Comparison of ENCODE assay signal across 17 cellular contexts in the genomic region with DNA sequence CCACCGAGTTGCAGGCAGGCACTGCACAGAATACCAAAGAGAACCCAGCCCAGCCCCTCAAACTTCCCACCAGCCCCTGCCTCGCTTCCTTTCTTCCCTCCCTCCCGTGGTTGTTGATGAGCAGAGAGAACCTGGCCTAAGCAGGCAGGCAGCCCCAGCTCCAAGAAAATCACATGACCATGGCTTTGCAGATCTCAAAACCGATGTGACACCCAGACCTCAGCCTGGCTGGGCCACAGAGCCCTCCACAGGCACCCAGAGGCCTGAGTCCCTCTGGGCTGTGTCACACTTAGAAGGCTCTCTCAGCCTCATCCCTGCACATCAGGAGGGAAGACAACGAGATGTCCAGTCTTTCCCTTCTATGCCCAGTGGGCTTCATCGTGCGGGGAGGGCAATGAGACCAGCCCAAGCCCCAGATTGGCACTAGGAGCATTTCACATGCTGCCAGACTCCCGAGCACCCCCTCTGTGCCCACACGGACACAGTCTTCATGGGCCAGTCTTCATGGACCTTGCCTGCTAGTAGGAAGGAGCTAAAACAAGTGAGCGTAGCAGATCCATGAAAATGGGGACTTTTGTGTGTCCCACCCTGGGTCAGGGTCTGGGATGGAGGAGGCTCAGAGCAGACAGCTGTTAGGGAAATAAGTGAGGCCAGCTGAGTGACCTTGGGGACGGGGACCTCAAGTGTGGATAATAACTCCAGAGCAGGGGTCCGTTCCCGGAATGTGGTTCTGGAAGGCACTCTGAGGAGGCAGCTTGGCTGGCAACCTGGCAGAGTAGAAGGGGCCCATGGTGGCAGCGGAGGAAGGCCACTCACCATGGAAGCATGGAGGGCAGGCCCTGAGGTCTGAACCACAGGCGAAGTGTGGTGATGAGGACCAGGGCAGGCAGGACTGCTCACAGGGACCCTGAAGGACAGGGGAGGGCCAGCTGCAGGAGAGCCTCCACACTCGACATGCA.
DNase-seq lines count a peak whose midpoint lies in the region; ATAC-seq, FAIRE-seq and TF ChIP-seq lines count a peak whose summit lies in the region.
"Had no signal": no experiment of that assay in that cellular context is flagged by ENCODE, and none has a peak within 500 bp of the region (broad histone marks: within the 10 kb centered on the region; RNA-seq: fewer than 3 reads in every experiment).

No MANE protein-coding gene starts in this region.

- in situ Hi-C loops in K562 (cut with MboI), result no loop called here

- H3K27ac ChIP-seq in RWPE2 (ENCODE audit: poor library complexity, severe bottlenecking), result no peak overlapping the region
- H3K27ac ChIP-seq in K562 (ENCODE audit: extremely low read depth, low read depth, low read length), result no peak overlapping the region
- H3K27ac ChIP-seq in kidney (ENCODE audit: low read depth in 2 of 2, low read length in 2 of 2), result no peak overlapping the region
- H3K27ac ChIP-seq: C4-2B had no signal

- TF ChIP-seq CTCF in RWPE2 (IDR thresholded peaks at IDR 0.05; ENCODE audit: poor library complexity, severe bottlenecking) (no peak), K562 (IDR thresholded peaks at IDR 0.05 in 2 of 3, conservative IDR thresholded peaks at IDR 0.05 in 1 of 3; ENCODE audit: insufficient read depth in 2 of 3, low read depth in 1 of 3, low read length in 3 of 3) (no peak), kidney (IDR thresholded peaks at IDR 0.05; ENCODE audit: borderline replicate concordance, extremely low read depth, insufficient read depth) (no peak)

- ATAC-seq in RWPE2 (ENCODE audit: low read depth), result no peak
- no peak for ATAC-seq in K562
- no peak for ATAC-seq in HG02973 (IDR thresholded peaks at IDR 0.05; ENCODE audit: unreplicated experiment)

- H3K4me1 Mint-ChIP-seq in activated naive CD4-positive, alpha-beta T cell treated with anti-CD3 and anti-CD28 coated beads for 36 hours (ENCODE audit: low read depth), result no peaks in the 10 kb centered on the region

- H3K4me3 Mint-ChIP-seq in activated naive CD4-positive, alpha-beta T cell treated with anti-CD3 and anti-CD28 coated beads for 36 hours, result no peak overlapping the region
- H3K4me3 Mint-ChIP-seq: CD4-positive, alpha-beta T cell; H9 had no signal

- H3K27ac Mint-ChIP-seq in activated naive CD4-positive, alpha-beta T cell treated with anti-CD3 and anti-CD28 coated beads for 36 hours, result no peak overlapping the region
- H3K27ac Mint-ChIP-seq: CD4-positive, alpha-beta T cell had no signal

- H3K4me2 ChIP-seq in K562 (ENCODE audit: insufficient read depth, low read length), result no peak overlapping the region

- no peaks in the 10 kb centered on the region for H3K36me3 Mint-ChIP-seq in activated naive CD4-positive, alpha-beta T cell treated with anti-CD3 and anti-CD28 coated beads for 36 hours (ENCODE audit: low read depth)

- H3K4me3 ChIP-seq in RWPE2 (ENCODE audit: severe bottlenecking), result no peak overlapping the region
- no peak overlapping the region for H3K4me3 ChIP-seq in K562
- H3K4me3 ChIP-seq in kidney (ENCODE audit: low read length in 2 of 2), result no peak overlapping the region

- peaks cover 2% of the 10 kb centered on the region for H4K20me1 ChIP-seq in K562 (replicated peaks; ENCODE audit: control insufficient read depth, insufficient read depth, low read length)

- H3K79me2 ChIP-seq in K562 (ENCODE audit: control insufficient read depth, insufficient read depth, low read length), result no peaks in the 10 kb centered on the region

- FAIRE-seq in K562 (lab: Jason Lieb, UNC) (no peak), kidney (lab: Jason Lieb, UNC) (no peak)
- FAIRE-seq: D721Med, G401.6, GM12891, GM19239, H1 had no signal

- H2AFZ ChIP-seq in K562 (ENCODE audit: low read depth, low read length), result no peak overlapping the region

- H3K27me3 ChIP-seq in RWPE2 (ENCODE audit: insufficient read depth, poor library complexity, severe bottlenecking) (no peaks in the 10 kb centered on the region), K562 (ENCODE audit: control insufficient read depth in 2 of 2, insufficient read depth in 2 of 2, low read length in 2 of 2) (peaks cover 16 to 36% of the 10 kb centered on the region in 2 experiments; a peak in 4 of 5 replicates)

- H3K9ac ChIP-seq in K562 (ENCODE audit: insufficient read depth in 1 of 2, low read depth in 2 of 2, low read length in 2 of 2), result no peak overlapping the region
- no peak overlapping the region for H3K9ac ChIP-seq in kidney (ENCODE audit: low read length in 2 of 2)

- 2% methylated on average over 16 of the region's 16 CpGs for WGBS in K562 (ENCODE audit: insufficient coverage, low coverage, missing lambda C conversion rate)

- H3K9me3 ChIP-seq in RWPE2 (ENCODE audit: severe bottlenecking), result no peaks in the 10 kb centered on the region
- no peaks in the 10 kb centered on the region; the same call in 1 of the 2 replicates for H3K9me3 ChIP-seq in K562 (replicated peaks; ENCODE audit: control insufficient read depth, insufficient read depth, low read depth, low read length)
- H3K9me3 ChIP-seq in kidney (ENCODE audit: control insufficient read depth in 1 of 2, low read length in 2 of 2), result no peaks in the 10 kb centered on the region
- H3K9me3 ChIP-seq: Caco-2 had no signal

- no peaks in the 10 kb centered on the region for H3K9me3 Mint-ChIP-seq in activated naive CD4-positive, alpha-beta T cell treated with anti-CD3 and anti-CD28 coated beads for 36 hours
- H3K9me3 Mint-ChIP-seq: CD4-positive, alpha-beta T cell; H9 had no signal

- peak; percentile 38 for DNase-seq in RWPE2 (ENCODE audit: low spot score)
- no peak for DNase-seq in K562 (ENCODE audit: extremely low read depth in 1 of 4, low spot score in 3 of 4)
- peak; percentile 35 for DNase-seq in kidney
- DNase-seq in posterior vena cava (ENCODE audit: low spot score), result peak; percentile 75
- no peak for DNase-seq in activated naive CD4-positive, alpha-beta T cell treated with anti-CD3 and anti-CD28 coated beads for 36 hours
- DNase-seq in putamen (ENCODE audit: low spot score), result no peak
- DNase-seq: AML-193; Caco-2; CD4-positive, alpha-beta T cell; H9 had no signal

- H3K36me3 ChIP-seq in RWPE2 (ENCODE audit: low read depth), result no peaks in the 10 kb centered on the region
- no peaks in the 10 kb centered on the region for H3K36me3 ChIP-seq in K562 (ENCODE audit: control insufficient read depth, insufficient read depth, low read length)
- no peaks in the 10 kb centered on the region for H3K36me3 ChIP-seq in kidney (ENCODE audit: control insufficient read depth in 1 of 2, insufficient read depth in 2 of 2, low read length in 2 of 2)

- BruUV-seq in K562 (replicated peaks; lab: Mats Ljungman, UMichigan), result no TSS peak

- peaks cover 7% of the 10 kb centered on the region for H3K4me1 ChIP-seq in RWPE2 (ENCODE audit: insufficient read depth, poor library complexity, severe bottlenecking)
- H3K4me1 ChIP-seq in K562 (replicated peaks in 1 of 2; ENCODE audit: control insufficient read depth in 2 of 2, insufficient read depth in 2 of 2, low read length in 2 of 2), result no peaks in the 10 kb centered on the region
- H3K4me1 ChIP-seq in kidney (ENCODE audit: control insufficient read depth in 1 of 2, insufficient read depth in 1 of 2, low read depth in 1 of 2, low read length in 2 of 2), result peaks cover 0 to 7% of the 10 kb centered on the region in 2 donors
- H3K4me1 ChIP-seq: Caco-2 had no signal

- H3K27me3 Mint-ChIP-seq in activated naive CD4-positive, alpha-beta T cell treated with anti-CD3 and anti-CD28 coated beads for 36 hours (ENCODE audit: low read depth), result no peaks in the 10 kb centered on the region
- H3K27me3 Mint-ChIP-seq: CD4-positive, alpha-beta T cell had no signal

- POLR2A ChIA-PET in K562 (lab: Yijun Ruan, JAX), result interaction anchor here (0.5 kb wide), 1 partner anchor 552 kb away, joined by 4 read pairs; no protein-coding TSS in a partner anchor

- no peaks in the 10 kb centered on the region for H3K9me1 ChIP-seq in K562 (ENCODE audit: control insufficient read depth, insufficient read depth, low read length)

- TF ChIP-seq RAD21 in K562 (CRISPR knock-in tag; conservative IDR thresholded peaks at IDR 0.05 in 1 of 2, IDR thresholded peaks at IDR 0.05 in 1 of 2), result no peak

- no peak for TF ChIP-seq POLR2A in K562 (conservative IDR thresholded peaks at IDR 0.05)

- CTCF ChIA-PET in K562 (lab: Yijun Ruan, JAX; ENCODE audit: low intra/inter-chr PET ratio), result no interaction called here
- CTCF ChIA-PET in activated naive CD4-positive, alpha-beta T cell treated with anti-CD3 and anti-CD28 coated beads for 36 hours (lab: Charles Lee), result interaction anchor here (0.8 kb wide), 1 partner anchor 26 kb away, joined by 3 read pairs; no protein-coding TSS in a partner anchor

- intact Hi-C loops in K562 (cut with micrococcal nuclease), result no loop called here
- intact Hi-C loops in kidney (cut with DNase I), result no loop called here
- intact Hi-C loops in posterior vena cava (cut with DNase I), result no loop called here
- intact Hi-C loops in activated naive CD4-positive, alpha-beta T cell treated with anti-CD3 and anti-CD28 coated beads for 36 hours (cut with micrococcal nuclease), result no loop called here

- no peak for TF ChIP-seq EP300 in K562 (IDR thresholded peaks at IDR 0.05; ENCODE audit: low read length)

TF ChIP-seq in K562, 482 proteins besides CTCF, POLR2A, EP300 and RAD21:
- TF ChIP-seq KHSRP (IDR thresholded peaks at IDR 0.05) (no peak), ZNF143 (CRISPR knock-in tag; IDR thresholded peaks at IDR 0.05) (no peak), ARHGAP35 (IDR thresholded peaks at IDR 0.05; ENCODE audit: partially characterized antibody) (no peak)
- TF ChIP-seq, protein P1, sequence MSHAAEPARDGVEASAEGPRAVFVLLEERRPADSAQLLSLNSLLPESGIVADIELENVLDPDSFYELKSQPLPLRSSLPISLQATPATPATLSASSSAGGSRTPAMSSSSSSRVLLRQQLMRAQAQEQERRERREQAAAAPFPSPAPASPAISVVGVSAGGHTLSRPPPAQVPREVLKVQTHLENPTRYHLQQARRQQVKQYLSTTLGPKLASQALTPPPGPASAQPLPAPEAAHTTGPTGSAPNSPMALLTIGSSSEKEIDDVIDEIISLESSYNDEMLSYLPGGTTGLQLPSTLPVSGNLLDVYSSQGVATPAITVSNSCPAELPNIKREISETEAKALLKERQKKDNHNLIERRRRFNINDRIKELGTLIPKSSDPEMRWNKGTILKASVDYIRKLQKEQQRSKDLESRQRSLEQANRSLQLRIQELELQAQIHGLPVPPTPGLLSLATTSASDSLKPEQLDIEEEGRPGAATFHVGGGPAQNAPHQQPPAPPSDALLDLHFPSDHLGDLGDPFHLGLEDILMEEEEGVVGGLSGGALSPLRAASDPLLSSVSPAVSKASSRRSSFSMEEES (CRISPR knock-in tag; IDR thresholded peaks at IDR 0.05), result peak; percentile 70

Comparison
In these comparisons a context has a peak if more than half of its experiments do, and no peak if none do; other contexts are left out.
1. DNase-seq: peak in RWPE2 (single experiment), kidney (single experiment) and posterior vena cava (single experiment); none in K562 (0 of 4), activated naive CD4-positive, alpha-beta T cell treated with anti-CD3 and anti-CD28 coated beads for 36 hours (single experiment) and putamen (single experiment).